In genomic region chr1:43671193-43671592, GRCh38 we compare ENCODE assay signal across 27 cellular contexts. TPM values are rescaled to one million over a fixed set of nuclear protein-coding genes. Genes with fewer than 3 reads are reported as not detected.
DNase-seq lines count a peak whose midpoint lies in the region; ATAC-seq, FAIRE-seq and TF ChIP-seq lines count a peak whose summit lies in the region.
"Had no signal": no experiment of that assay in that cellular context is flagged by ENCODE, and none has a peak within 500 bp of the region (broad histone marks: within the 10 kb centered on the region; RNA-seq: fewer than 3 reads in every experiment).

No MANE protein-coding gene starts in this region.

- H2BK20ac ChIP-seq in H9 (ENCODE audit: low read depth, low read length, poor library complexity, severe bottlenecking) = no peak overlapping the region

- no peak overlapping the region for H2BK15ac ChIP-seq in H9 (ENCODE audit: low read depth, low read length)

- no peak overlapping the region for H2BK120ac ChIP-seq in H9 (ENCODE audit: low read depth, low read length, poor library complexity, severe bottlenecking)

- H2BK12ac ChIP-seq in H9 (ENCODE audit: insufficient read length, low read depth, low read length) = no peak overlapping the region

- no peak overlapping the region for H3K23ac ChIP-seq in H9 (ENCODE audit: insufficient read length, low read depth, low read length)

- H3K27ac Mint-ChIP-seq in H9 (peak overlapping the region; percentile 36 to 51 (median 50); a peak in 2 of 7 replicates), astrocyte (ENCODE audit: unreplicated experiment) (peak overlapping the region; percentile 96)
- no peak overlapping the region for H3K27ac Mint-ChIP-seq in activated CD4-positive, alpha-beta T cell treated with anti-CD3 and anti-CD28 coated beads for 36 hours
- H3K27ac Mint-ChIP-seq: activated CD4-positive, alpha-beta memory T cell treated with anti-CD3 and anti-CD28 coated beads, Interleukin-2, amount 10 ng/mL, durations not matched to agents 7 days and 5 days; T-helper 2 cell treated with Interferon-gamma antibody and Interleukin-4, amounts not matched to agents 5 μg/mL and 100 μg/mL, for 36 hours had no signal

- H2AFZ ChIP-seq in H9 (ENCODE audit: low read length) = no peak overlapping the region
- no peak overlapping the region for H2AFZ ChIP-seq in astrocyte (ENCODE audit: low read depth, low read length)
- no peak overlapping the region for H2AFZ ChIP-seq in smooth muscle cell (ENCODE audit: low read depth)

- no peak overlapping the region for H3T11ph ChIP-seq in H9 (ENCODE audit: low read length)

- no peaks in the 10 kb centered on the region for H3K23me2 ChIP-seq in H9 (ENCODE audit: insufficient read length, low read depth, low read length, poor library complexity, severe bottlenecking)

- TF ChIP-seq CTCF in H9 (conservative IDR thresholded peaks at IDR 0.05) (no peak), astrocyte (IDR thresholded peaks at IDR 0.05; ENCODE audit: insufficient read depth, low read depth, low read length) (no peak), smooth muscle cell (IDR thresholded peaks at IDR 0.05; ENCODE audit: borderline replicate concordance, insufficient read depth, poor library complexity, severe bottlenecking) (no peak)

- H3K27me3 Mint-ChIP-seq in H9 (ENCODE audit: low read depth) (no peaks in the 10 kb centered on the region), astrocyte (ENCODE audit: low read depth, unreplicated experiment) (no peaks in the 10 kb centered on the region)
- H3K27me3 Mint-ChIP-seq in activated CD4-positive, alpha-beta T cell treated with anti-CD3 and anti-CD28 coated beads for 36 hours = no peaks in the 10 kb centered on the region
- H3K27me3 Mint-ChIP-seq: activated CD4-positive, alpha-beta memory T cell treated with anti-CD3 and anti-CD28 coated beads, Interleukin-2, amount 10 ng/mL, durations not matched to agents 7 days and 5 days; naive B cell had no signal

- no peak overlapping the region for H2BK5ac ChIP-seq in H9 (ENCODE audit: insufficient read length, low read length)

- FAIRE-seq in astrocyte (lab: Jason Lieb, UNC) = no peak
- FAIRE-seq: GM18507, HTR-8/SVneo, islet of Langerhans, pancreas had no signal

- no peak overlapping the region for H3K4me3 Mint-ChIP-seq in H9
- H3K4me3 Mint-ChIP-seq in astrocyte (ENCODE audit: unreplicated experiment) = no peak overlapping the region
- no peak overlapping the region for H3K4me3 Mint-ChIP-seq in activated CD4-positive, alpha-beta T cell treated with anti-CD3 and anti-CD28 coated beads for 36 hours
- H3K4me3 Mint-ChIP-seq: activated CD4-positive, alpha-beta memory T cell treated with anti-CD3 and anti-CD28 coated beads, Interleukin-2, amount 10 ng/mL, durations not matched to agents 7 days and 5 days; naive B cell; T-helper 2 cell treated with Interferon-gamma antibody and Interleukin-4, amounts not matched to agents 5 μg/mL and 100 μg/mL, for 36 hours had no signal

- H3K36me3 ChIP-seq in astrocyte (ENCODE audit: insufficient read depth, low read length) (peaks cover 75% of the 10 kb centered on the region), smooth muscle cell (ENCODE audit: low read depth) (peaks cover 21% of the 10 kb centered on the region)

- H3K27me3 ChIP-seq in H9 (ENCODE audit: insufficient read depth, low read length) (no peaks in the 10 kb centered on the region), astrocyte (ENCODE audit: insufficient read depth, low read length) (no peaks in the 10 kb centered on the region), smooth muscle cell (ENCODE audit: low read depth) (no peaks in the 10 kb centered on the region)
- H3K27me3 ChIP-seq: pancreas, Peyer's patch, sigmoid colon, tibial nerve had no signal

- DNase-seq in H9 (no peak), astrocyte (ENCODE audit: low read depth) (no peak), left ventricle myocardium superior (peak; percentile 44), smooth muscle cell (lab: John Stamatoyannopoulos, UW; ENCODE audit: unreplicated experiment) (no peak)
- DNase-seq in activated CD4-positive, alpha-beta T cell treated with anti-CD3 and anti-CD28 coated beads for 36 hours = no peak
- DNase-seq: activated CD4-positive, alpha-beta memory T cell treated with anti-CD3 and anti-CD28 coated beads, Interleukin-2, amount 10 ng/mL, durations not matched to agents 7 days and 5 days; activated naive CD4-positive, alpha-beta T cell; aorta; Calu3; hippocampal formation; naive B cell; NCI-H1048; NCI-H187 treated with DMSO at 0.1 percent for 48 hours; pancreas; Peyer's patch; sigmoid colon; stimulated activated CD4-positive, alpha-beta T cell treated with anti-CD3 and anti-CD28 coated beads, Interleukin-1b, Interleukin-23, amount 100 ng/mL, for 48 hours; stimulated activated naive CD4-positive, alpha-beta T cell; WERI-Rb-1 had no signal

- no peak overlapping the region for H3K4ac ChIP-seq in H9 (ENCODE audit: low read depth, low read length)

- H3K56ac ChIP-seq in H9 (ENCODE audit: insufficient read length, low read depth, low read length) = no peak overlapping the region

- no peak overlapping the region for H3K18ac ChIP-seq in H9 (ENCODE audit: insufficient read length, low read depth, low read length)

- CTCF ChIA-PET in activated CD4-positive, alpha-beta T cell treated with anti-CD3 and anti-CD28 coated beads for 36 hours (lab: Charles Lee) = no interaction called here

- H4K91ac ChIP-seq in H9 (ENCODE audit: insufficient read length, low read depth, low read length) = no peak overlapping the region

- WGBS in H9 (ENCODE audit: extremely low coverage, insufficient read length, low lambda C conversion rate) = no CpG with 5 or more reads among the region's 2 CpGs
- WGBS in smooth muscle cell (ENCODE audit: low lambda C conversion rate) = 100% methylated on average over 2 of the region's 2 CpGs

- peak; percentile 78 for ATAC-seq in left ventricle myocardium superior
- ATAC-seq in activated CD4-positive, alpha-beta T cell treated with anti-CD3 and anti-CD28 coated beads for 36 hours = no peak
- no peak for ATAC-seq in GM18498 (IDR thresholded peaks at IDR 0.05; ENCODE audit: unreplicated experiment)
- no peak for ATAC-seq in HG03025 (IDR thresholded peaks at IDR 0.05; ENCODE audit: low FRiP score, unreplicated experiment)

- peaks cover 77 to 97% (median 84%) of the 10 kb centered on the region in 3 experiments for H3K36me3 Mint-ChIP-seq in H9 (ENCODE audit: insufficient read depth in 1 of 3, low read depth in 3 of 3)
- H3K36me3 Mint-ChIP-seq in astrocyte (ENCODE audit: low read depth, unreplicated experiment) = peaks cover 50% of the 10 kb centered on the region
- H3K36me3 Mint-ChIP-seq in activated CD4-positive, alpha-beta T cell treated with anti-CD3 and anti-CD28 coated beads for 36 hours (ENCODE audit: low read depth) = peaks cover 65% of the 10 kb centered on the region

- H4K5ac ChIP-seq in H9 (ENCODE audit: insufficient read length, low read depth, low read length) = no peak overlapping the region

- H3K14ac ChIP-seq in H9 (ENCODE audit: insufficient read depth, low read length) = no peak overlapping the region

- no peak overlapping the region for H3K27ac ChIP-seq in H9 (ENCODE audit: insufficient read length, low read depth, low read length)
- H3K27ac ChIP-seq in astrocyte (ENCODE audit: low read depth, low read length) = peak overlapping the region; percentile 51
- peak overlapping the region; percentile 36 for H3K27ac ChIP-seq in smooth muscle cell (ENCODE audit: low read depth)
- H3K27ac ChIP-seq: pancreas, Peyer's patch, sigmoid colon, tibial nerve, WERI-Rb-1 had no signal

- H3K9ac ChIP-seq in H9 (ENCODE audit: extremely low read depth, insufficient read length, low read length) = no peak overlapping the region
- peak overlapping the region; percentile 46 for H3K9ac ChIP-seq in astrocyte (ENCODE audit: low read length)
- no peak overlapping the region for H3K9ac ChIP-seq in smooth muscle cell (ENCODE audit: low read depth)
- H3K9ac ChIP-seq: SK-N-SH had no signal

- no peak overlapping the region for H4K8ac ChIP-seq in H9 (replicated peaks; ENCODE audit: insufficient read length, low read depth, low read length)

- H3K79me2 ChIP-seq in H9 (ENCODE audit: insufficient read depth, low read length) = no peaks in the 10 kb centered on the region
- peaks cover 30% of the 10 kb centered on the region for H3K79me2 ChIP-seq in astrocyte (ENCODE audit: insufficient read depth, low read length)
- H3K79me2 ChIP-seq in smooth muscle cell (ENCODE audit: low read depth) = peaks cover 11% of the 10 kb centered on the region

- H3K79me1 ChIP-seq in H9 (ENCODE audit: insufficient read depth, low read depth, low read length, poor library complexity, severe bottlenecking) = no peaks in the 10 kb centered on the region

- intact Hi-C loops in left ventricle myocardium superior (cut with micrococcal nuclease) = no loop called here
- intact Hi-C loops in activated CD4-positive, alpha-beta T cell treated with anti-CD3 and anti-CD28 coated beads for 36 hours (cut with DNase I, micrococcal nuclease) = no loop called here

- H3K4me1 ChIP-seq in H9 (ENCODE audit: insufficient read depth, low read length) (no peaks in the 10 kb centered on the region), astrocyte (ENCODE audit: insufficient read depth, low read length) (peaks cover 23% of the 10 kb centered on the region), smooth muscle cell (ENCODE audit: low read depth) (no peaks in the 10 kb centered on the region)
- H3K4me1 ChIP-seq: pancreas, Peyer's patch, sigmoid colon, tibial nerve had no signal

- H3K9me3 Mint-ChIP-seq in H9 = no peaks in the 10 kb centered on the region
- no peaks in the 10 kb centered on the region for H3K9me3 Mint-ChIP-seq in astrocyte (ENCODE audit: unreplicated experiment)
- no peaks in the 10 kb centered on the region for H3K9me3 Mint-ChIP-seq in activated CD4-positive, alpha-beta T cell treated with anti-CD3 and anti-CD28 coated beads for 36 hours (ENCODE audit: low read depth)
- H3K9me3 Mint-ChIP-seq: activated CD4-positive, alpha-beta memory T cell treated with anti-CD3 and anti-CD28 coated beads, Interleukin-2, amount 10 ng/mL, durations not matched to agents 7 days and 5 days; naive B cell; T-helper 2 cell treated with Interferon-gamma antibody and Interleukin-4, amounts not matched to agents 5 μg/mL and 100 μg/mL, for 36 hours had no signal

- H3K9me3 ChIP-seq in H9 (ENCODE audit: control insufficient read depth, low read depth, low read length) = no peaks in the 10 kb centered on the region
- no peaks in the 10 kb centered on the region for H3K9me3 ChIP-seq in astrocyte (ENCODE audit: insufficient read depth, low read depth, low read length)
- H3K9me3 ChIP-seq in smooth muscle cell (replicated peaks; ENCODE audit: low read depth) = no peaks in the 10 kb centered on the region
- H3K9me3 ChIP-seq: pancreas, Peyer's patch, sigmoid colon, SK-N-SH, tibial nerve had no signal

- no peaks in the 10 kb centered on the region for H3K4me1 Mint-ChIP-seq in H9
- H3K4me1 Mint-ChIP-seq in astrocyte (ENCODE audit: low read depth, unreplicated experiment) = peaks cover 33% of the 10 kb centered on the region
- H3K4me1 Mint-ChIP-seq in activated CD4-positive, alpha-beta T cell treated with anti-CD3 and anti-CD28 coated beads for 36 hours = no peaks in the 10 kb centered on the region
- H3K4me1 Mint-ChIP-seq: activated CD4-positive, alpha-beta memory T cell treated with anti-CD3 and anti-CD28 coated beads, Interleukin-2, amount 10 ng/mL, durations not matched to agents 7 days and 5 days had no signal

- H3K4me3 ChIP-seq in astrocyte (ENCODE audit: insufficient read depth, low read depth, low read length) (no peak overlapping the region), smooth muscle cell (no peak overlapping the region)
- H3K4me3 ChIP-seq: pancreas, Peyer's patch, sigmoid colon, tibial nerve had no signal

- POLR2A ChIA-PET in activated CD4-positive, alpha-beta T cell treated with anti-CD3 and anti-CD28 coated beads for 36 hours (lab: Charles Lee) = interaction anchor here (2.1 kb wide), 1 partner anchor 21 kb away, joined by 5 read pairs; the partner anchor contains the start of gene KDM4A

- H3K4me2 ChIP-seq in H9 (ENCODE audit: insufficient read depth, insufficient read length, low read length) = no peak overlapping the region
- H3K4me2 ChIP-seq in astrocyte (ENCODE audit: low read length) = peak overlapping the region; percentile 59
- no peak overlapping the region for H3K4me2 ChIP-seq in smooth muscle cell

- H2AK5ac ChIP-seq in H9 (ENCODE audit: insufficient read length, low read length) = no peak overlapping the region

- no peaks in the 10 kb centered on the region for H3F3A ChIP-seq in smooth muscle cell (ENCODE audit: low read depth)

- H4K20me1 ChIP-seq in H9 (ENCODE audit: control insufficient read depth, insufficient read depth, insufficient read length) = no peaks in the 10 kb centered on the region
- H4K20me1 ChIP-seq in astrocyte (ENCODE audit: insufficient read depth, low read length) = peaks cover 66% of the 10 kb centered on the region
- H4K20me1 ChIP-seq in smooth muscle cell (ENCODE audit: low read depth) = peaks cover 46% of the 10 kb centered on the region

RNA-seq across cellular contexts. Expression of gene KDM4A, which starts 21.2 kb away (rescaled TPM):
- total RNA-seq in H9 (2021) (77.9 and 81.7 TPM in 2 replicates), astrocyte (93.5 and 97.5 TPM in 2 replicates), left ventricle myocardium superior (17.5 TPM), smooth muscle cell (19.3 and 24.5 TPM in 2 replicates)
- 17.8 and 20.6 TPM in 2 replicates for polyA plus RNA-seq in smooth muscle cell
- 10 to 100 TPM; 34.0 to 35.8 TPM for total RNA-seq in activated CD4-positive, alpha-beta T cell treated with anti-CD3 and anti-CD28 coated beads for 36 hours

RNA-seq across cellular contexts. Expression of gene ST3GAL3, which starts 36.1 kb away (rescaled TPM):
- total RNA-seq in H9 (2021) = 6.2 and 8.3 TPM in 2 replicates
- total RNA-seq in astrocyte = 11.4 and 13.9 TPM in 2 replicates
- total RNA-seq in left ventricle myocardium superior = 24.7 TPM
- 16.3 and 16.6 TPM in 2 replicates for total RNA-seq in smooth muscle cell
- 14.2 and 16.0 TPM in 2 replicates for polyA plus RNA-seq in smooth muscle cell
- 10 to 100 TPM; 15.8 to 20.9 TPM for total RNA-seq in activated CD4-positive, alpha-beta T cell treated with anti-CD3 and anti-CD28 coated beads for 36 hours
